15 cellular contexts compared by ENCODE assay signal in the genomic region with DNA sequence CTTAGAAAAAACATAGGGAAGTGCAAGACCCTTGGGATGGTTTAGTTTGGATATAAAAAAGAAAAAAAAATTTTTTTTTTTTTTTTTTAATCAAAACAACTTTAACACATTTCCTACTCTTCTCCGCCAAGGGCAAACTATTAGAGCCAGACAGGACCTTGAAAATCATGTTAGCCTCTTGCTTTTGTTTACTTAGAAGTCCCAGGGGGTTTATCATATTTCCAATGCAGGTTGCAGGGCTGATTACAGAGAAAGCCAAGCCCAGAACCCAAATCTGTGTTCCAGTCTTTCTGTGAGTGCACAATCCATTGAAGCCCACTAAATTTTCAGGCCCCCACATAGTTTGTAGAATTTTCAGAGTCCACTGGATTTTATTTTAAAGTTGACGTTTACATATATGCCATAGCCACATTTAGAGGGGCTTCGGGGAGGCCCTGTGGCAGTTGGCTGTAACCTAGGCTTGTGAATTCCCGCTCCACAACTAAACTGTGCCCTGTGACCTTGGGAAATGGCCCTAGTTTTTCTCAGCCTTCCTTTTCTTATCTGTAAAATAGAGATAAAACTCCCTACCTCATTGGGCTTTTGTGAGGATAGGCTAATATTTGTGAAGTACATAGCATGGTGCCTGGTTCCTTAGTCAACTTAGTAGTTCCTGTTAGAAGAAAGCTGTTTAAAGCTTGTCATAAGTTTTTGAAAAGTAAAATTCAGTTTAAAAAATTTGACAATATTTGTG. TPM values are rescaled to one million over a fixed set of nuclear protein-coding genes. Genes with fewer than 3 reads are reported as not detected.
A peak's percentile ranks its signal among the peaks of the same experiment; 100 is the strongest.
DNase-seq lines count a peak whose midpoint lies in the region; ATAC-seq and TF ChIP-seq lines count a peak whose summit lies in the region.
"Had no signal": no experiment of that assay in that cellular context is flagged by ENCODE, and none has a peak within 500 bp of the region (broad histone marks: within the 10 kb centered on the region; RNA-seq: fewer than 3 reads in every experiment).

No MANE protein-coding gene starts in this region.

- H3K27ac ChIP-seq in left ventricle myocardium inferior (replicated peaks) (peak overlapping the region; percentile 74), substantia nigra (ENCODE audit: low read depth, low read length, poor library complexity, severe bottlenecking) (peak overlapping the region; percentile 90), OCI-LY7 (ENCODE audit: low read depth, low read length, poor library complexity, severe bottlenecking) (no peak overlapping the region)
- H3K27ac ChIP-seq: cardiac muscle cell, suprapubic skin had no signal

- intact Hi-C loops in left ventricle myocardium inferior (cut with micrococcal nuclease): loop anchor here (10.0 kb wide), 1 partner anchor 52 kb away; a partner anchor contains a TSS
- intact Hi-C loops in OCI-LY7 (cut with micrococcal nuclease; ENCODE audit: unreplicated experiment): no loop called here
- intact Hi-C loops in posterior cingulate gyrus (cut with DNase I): no loop called here

- TF ChIP-seq CTCF in left ventricle myocardium inferior (IDR thresholded peaks at IDR 0.05; ENCODE audit: borderline replicate concordance) (no peak), OCI-LY7 (conservative IDR thresholded peaks at IDR 0.05; ENCODE audit: low read length) (no peak)

- H3K27me3 ChIP-seq in left ventricle myocardium inferior (ENCODE audit: low read depth): no peaks in the 10 kb centered on the region
- H3K27me3 ChIP-seq: cardiac muscle cell, suprapubic skin had no signal

- H3K4me3 ChIP-seq in left ventricle myocardium inferior (no peak overlapping the region), OCI-LY7 (ENCODE audit: low read depth, low read length, poor library complexity, severe bottlenecking) (no peak overlapping the region)
- H3K4me3 ChIP-seq: cardiac muscle cell, GM12878, suprapubic skin had no signal

- ATAC-seq in GM21786 (IDR thresholded peaks at IDR 0.05; ENCODE audit: unreplicated experiment): no peak
- ATAC-seq: GM12878 had no signal

- H2AFZ ChIP-seq in OCI-LY7 (ENCODE audit: low read length): no peak overlapping the region

- no peaks in the 10 kb centered on the region for H4K20me1 ChIP-seq in OCI-LY7 (ENCODE audit: insufficient read depth, low read length)

- CTCF ChIA-PET in OCI-LY7 (lab: Charles Lee; ENCODE audit: unreplicated experiment): no interaction called here

- H3K36me3 ChIP-seq in left ventricle myocardium inferior (no peaks in the 10 kb centered on the region), OCI-LY7 (ENCODE audit: insufficient read depth, low read length) (peaks cover 5% of the 10 kb centered on the region; the same call in 1 of the 2 replicates)
- H3K36me3 ChIP-seq: cardiac muscle cell, suprapubic skin had no signal

- no peak overlapping the region for H3K4me2 ChIP-seq in OCI-LY7 (ENCODE audit: low read length)

- H3K9me2 ChIP-seq in OCI-LY7 (ENCODE audit: insufficient read depth, low read length): no peaks in the 10 kb centered on the region

- POLR2A ChIA-PET in OCI-LY7 (lab: Charles Lee): interaction anchor here (0.6 to 0.8 kb wide), 2 partner anchors 13 to 153 kb away, joined by 4 to 5 read pairs; no protein-coding TSS in a partner anchor

- DNase-seq in NCI-H748 (lab: John Stamatoyannopoulos, UW; ENCODE audit: unreplicated experiment) (peak; percentile 52), NCI-H748 treated with DMSO at 0.1 percent for 48 hours (lab: John Stamatoyannopoulos, UW) (no peak), NCI-H82 treated with DMSO at 0.1 percent for 48 hours (lab: John Stamatoyannopoulos, UW; ENCODE audit: unreplicated experiment) (peak; percentile 40), left ventricle myocardium inferior (no peak), substantia nigra (lab: John Stamatoyannopoulos, UW) (no peak), OCI-LY7 (ENCODE audit: low spot score) (no peak), posterior cingulate gyrus (no peak)
- DNase-seq: activated gamma-delta T cell treated with Interleukin-2 at 50 U/mL for 16 hours; activated T-cell treated with anti-CD3 and anti-CD28 coated beads for 4 hours; kidney; stimulated activated CD8-positive, alpha-beta memory T cell treated with anti-CD3 and anti-CD28 coated beads, Interleukin-4, amount 100 ng/mL, for 48 hours had no signal

- BruUV-seq in OCI-LY7 (replicated peaks; lab: Mats Ljungman, UMichigan): no TSS peak

- H3K4me1 ChIP-seq in left ventricle myocardium inferior: peaks cover 41% of the 10 kb centered on the region
- peaks cover 18% of the 10 kb centered on the region for H3K4me1 ChIP-seq in OCI-LY7 (ENCODE audit: insufficient read depth, low read length, poor library complexity, severe bottlenecking)

- H3K79me2 ChIP-seq in OCI-LY7 (ENCODE audit: insufficient read depth, low read depth, low read length): peaks cover 32% of the 10 kb centered on the region; the same call in 1 of the 2 replicates

- H3K9me3 ChIP-seq in left ventricle myocardium inferior (replicated peaks): no peaks in the 10 kb centered on the region
- H3K9me3 ChIP-seq in OCI-LY7 (ENCODE audit: low read length): no peaks in the 10 kb centered on the region
- H3K9me3 ChIP-seq: suprapubic skin had no signal

RNA-seq across cellular contexts. Expression of a gene that starts 55.7 kb away (rescaled TPM):
- total RNA-seq in left ventricle myocardium inferior (10.3 TPM), OCI-LY7 (2022) (49.0 and 52.2 TPM in 2 replicates)
- total RNA-seq in OCI-LY7 (2014; rRNA removed; shearing (Covaris generic)): 14.8 and 18.1 TPM in 2 replicates

Comparison
In these comparisons a context has a peak if more than half of its experiments do, and no peak if none do; other contexts are left out.
1. DNase-seq: peak in NCI-H748 (single experiment) and NCI-H82 treated with DMSO at 0.1 percent for 48 hours (single experiment); none in NCI-H748 treated with DMSO at 0.1 percent for 48 hours (single experiment), left ventricle myocardium inferior (single experiment), substantia nigra (0 of 49), OCI-LY7 (single experiment) and posterior cingulate gyrus (0 of 10).